In genomic region chr3:37779289-37780152, GRCh38 we compare ENCODE assay signal across 8 cellular contexts.
DNase-seq lines count a peak whose midpoint lies in the region; ATAC-seq and TF ChIP-seq lines count a peak whose summit lies in the region.

No MANE protein-coding gene starts in this region.

- DNase-seq in stimulated activated CD4-positive, alpha-beta T cell treated with anti-CD3 and anti-CD28 coated beads, Interleukin-15, amount 100 ng/mL, for 24 hours = peak; percentile 16
- no peak for DNase-seq in stimulated activated CD4-positive, alpha-beta T cell treated with anti-CD3 and anti-CD28 coated beads, Interleukin-4, amount 100 ng/mL, for 4 hours
- DNase-seq in NCI-H446 (lab: John Stamatoyannopoulos, UW) (peak; percentile 37 to 72), amniotic stem cell (lab: John Stamatoyannopoulos, UW) (peak; percentile 63), right atrium auricular region (ENCODE audit: low spot score) (no peak), gastrocnemius medialis (peak in 1 of 2 donors; percentile 19)

- H3K4me1 ChIP-seq in right atrium auricular region (no peaks in the 10 kb centered on the region), gastrocnemius medialis (no peaks in the 10 kb centered on the region)

- ATAC-seq in HG03108 (IDR thresholded peaks at IDR 0.05; ENCODE audit: unreplicated experiment) (peak; percentile 61), gastrocnemius medialis (peak; percentile 86), HG02973 (IDR thresholded peaks at IDR 0.05; ENCODE audit: unreplicated experiment) (no peak)

- intact Hi-C loops in gastrocnemius medialis (cut with DNase I; ENCODE audit: low total_unique reads) = no loop called here

- H3K27ac ChIP-seq in right atrium auricular region (no peak overlapping the region), gastrocnemius medialis (no peak overlapping the region)

- no peak for TF ChIP-seq POLR2A in gastrocnemius medialis (IDR thresholded peaks at IDR 0.05)

- H3K9me3 ChIP-seq in right atrium auricular region = peaks cover 0 to 5% of the 10 kb centered on the region in 2 donors
- H3K9me3 ChIP-seq in gastrocnemius medialis = no peaks in the 10 kb centered on the region

- in situ Hi-C loops in gastrocnemius medialis (cut with MboI; ENCODE audit: low sequenced_read_pairs in 4 of 4) = no loop called here

- H3K27me3 ChIP-seq in right atrium auricular region (no peaks in the 10 kb centered on the region), gastrocnemius medialis (no peaks in the 10 kb centered on the region)

- TF ChIP-seq CTCF in right atrium auricular region (IDR thresholded peaks at IDR 0.05) = peak; percentile 81 to 89
- TF ChIP-seq CTCF in gastrocnemius medialis (IDR thresholded peaks at IDR 0.05 in 4 of 5, conservative IDR thresholded peaks at IDR 0.05 in 1 of 5) = peak; percentile 48 to 83 (median 66)

- H3K4me3 ChIP-seq in right atrium auricular region (no peak overlapping the region), gastrocnemius medialis (no peak overlapping the region)

- H3K36me3 ChIP-seq in right atrium auricular region = no peaks in the 10 kb centered on the region
- no peaks in the 10 kb centered on the region for H3K36me3 ChIP-seq in gastrocnemius medialis

Comparison
In these comparisons a context has a peak if more than half of its experiments do, and no peak if none do; other contexts are left out.
1. DNase-seq: peak in stimulated activated CD4-positive, alpha-beta T cell treated with anti-CD3 and anti-CD28 coated beads, Interleukin-15, amount 100 ng/mL, for 24 hours (single experiment), NCI-H446 (2 of 2) and amniotic stem cell (single experiment); none in stimulated activated CD4-positive, alpha-beta T cell treated with anti-CD3 and anti-CD28 coated beads, Interleukin-4, amount 100 ng/mL, for 4 hours (0 of 2) and right atrium auricular region (single experiment).